Comparison of ENCODE assay signal across 10 cellular contexts in genomic region chrX:134908235-134908834, GRCh38. TPM values are rescaled to one million over a fixed set of nuclear protein-coding genes. Genes with fewer than 3 reads are reported as not detected.
DNase-seq lines count a peak whose midpoint lies in the region; ATAC-seq lines count a peak whose summit lies in the region.
"Had no signal": no experiment of that assay in that cellular context is flagged by ENCODE, and none has a peak within 500 bp of the region (broad histone marks: within the 10 kb centered on the region; RNA-seq: fewer than 3 reads in every experiment).

No MANE protein-coding gene starts in this region.

- ATAC-seq in GM21576 (IDR thresholded peaks at IDR 0.05; ENCODE audit: unreplicated experiment) (peak; percentile 63), esophagus mucosa (peak; percentile 25), HG02642 (IDR thresholded peaks at IDR 0.05; ENCODE audit: poor library complexity, unreplicated experiment) (no peak), HG02970 (IDR thresholded peaks at IDR 0.05; ENCODE audit: low FRiP score, unreplicated experiment) (no peak)
- ATAC-seq: mucosa of descending colon had no signal

- DNase-seq in AG08395 (ENCODE audit: low spot score), result peak; percentile 43
- DNase-seq in RKO (ENCODE audit: low spot score), result peak; percentile 30
- no peak for DNase-seq in iPS-NIHi11 (ENCODE audit: low spot score)
- no peak for DNase-seq in kidney tubule cell (ENCODE audit: low spot score)
- DNase-seq: colonic mucosa, mucosa of descending colon had no signal

RNA-seq across cellular contexts. Expression of gene MOSPD1, which starts 6.7 kb away (rescaled TPM):
- total RNA-seq in esophagus mucosa, result 21.1 TPM

Comparison
In these comparisons a context has a peak if more than half of its experiments do, and no peak if none do; other contexts are left out.
1. DNase-seq: peak in AG08395 (single experiment) and RKO (single experiment); none in iPS-NIHi11 (single experiment) and kidney tubule cell (single experiment).
2. ATAC-seq: peak in GM21576 (single experiment) and esophagus mucosa (single experiment); none in HG02642 (single experiment) and HG02970 (single experiment).